ENCODE assay signal across 8 cellular contexts in the genomic region with DNA sequence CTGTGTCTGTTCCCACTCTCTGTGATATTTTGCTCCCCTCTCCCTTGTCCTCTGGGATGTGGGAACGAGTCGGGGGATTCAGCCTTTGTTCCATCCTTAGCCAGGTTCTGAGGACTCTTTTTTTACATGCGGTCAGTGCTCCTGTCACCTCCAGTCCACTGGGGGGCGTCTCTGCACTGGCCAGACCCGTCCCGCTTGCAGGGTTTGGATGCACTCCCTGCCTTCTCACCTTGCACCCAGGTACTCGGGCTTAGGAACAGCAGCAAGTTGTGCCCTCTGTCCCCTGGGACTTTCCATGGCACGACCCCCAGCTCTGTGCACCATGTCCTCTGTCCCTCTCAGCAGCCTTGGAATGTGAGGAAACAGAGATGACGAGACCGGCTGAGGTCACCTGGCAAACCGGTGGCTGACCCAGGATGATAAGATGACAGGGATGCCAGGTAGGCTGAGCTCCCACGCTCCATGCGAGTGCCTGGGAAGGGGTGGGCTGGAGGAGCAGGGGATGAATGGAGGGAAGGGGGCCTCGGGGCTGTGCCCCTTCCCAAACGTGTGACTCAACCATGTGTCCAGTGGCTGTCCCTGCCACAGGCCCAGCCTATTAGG. TPM values are rescaled to one million over a fixed set of nuclear protein-coding genes. Genes with fewer than 3 reads are reported as not detected.
DNase-seq lines count a peak whose midpoint lies in the region; ATAC-seq lines count a peak whose summit lies in the region.

No MANE protein-coding gene starts in this region.

- no peak overlapping the region for H3K27ac ChIP-seq in CD4-positive, alpha-beta memory T cell (ENCODE audit: low read depth, low read length)
- no peak overlapping the region for H3K27ac ChIP-seq in iPS-20b (ENCODE audit: low read length)

- intact Hi-C loops in CD4-positive, alpha-beta memory T cell (cut with micrococcal nuclease): loop anchor here (1.0 kb wide), 2 partner anchors 125 to 130 kb away; no protein-coding TSS in a partner anchor

- no peaks in the 10 kb centered on the region for H3K4me1 ChIP-seq in CD4-positive, alpha-beta memory T cell (ENCODE audit: insufficient read depth, low read length)
- H3K4me1 ChIP-seq in iPS-20b (ENCODE audit: insufficient read depth, low read length): no peaks in the 10 kb centered on the region; the same call in 1 of the 2 replicates

- no peak overlapping the region for H3K9ac ChIP-seq in iPS-20b (ENCODE audit: low read depth, low read length)

- no peak overlapping the region for H3K27ac Mint-ChIP-seq in CD4-positive, alpha-beta memory T cell

- POLR2A ChIA-PET in CD4-positive, alpha-beta memory T cell (lab: Charles Lee; ENCODE audit: partially characterized antibody): no interaction called here

- in situ Hi-C loops in SK-MEL-5 (cut with HindIII; ENCODE audit: low pct_unique_long_range_greater_than_20kb, low sequenced_read_pairs): no loop called here

- no peak overlapping the region for H3K4me3 ChIP-seq in CD4-positive, alpha-beta memory T cell (ENCODE audit: low read length in 2 of 2)
- H3K4me3 ChIP-seq in iPS-20b (ENCODE audit: low read length): peak overlapping the region; percentile 38; the same call in 1 of the 2 replicates

- DNase-seq in CD4-positive, alpha-beta memory T cell: peak in 4 of 5 donors; percentile 28 to 43 (median 37)
- DNase-seq in HT-29 (ENCODE audit: low spot score) (peak; percentile 43), SK-MEL-5 (ENCODE audit: low read depth, low spot score) (peak; percentile 61), amniotic epithelial cell (ENCODE audit: low read depth) (peak; percentile 16), OCI-M2 (lab: John Stamatoyannopoulos, UW; ENCODE audit: unreplicated experiment) (no peak)
- peak; percentile 38 to 44 for DNase-seq in stimulated activated CD4-positive, alpha-beta T cell treated with anti-CD3 and anti-CD28 coated beads, Interleukin-2, amount 100 ng/mL, for 48 hours

- no peaks in the 10 kb centered on the region for H3K27me3 ChIP-seq in CD4-positive, alpha-beta memory T cell (ENCODE audit: insufficient read depth, low read length)
- H3K27me3 ChIP-seq in iPS-20b (ENCODE audit: insufficient read depth, low read length): no peaks in the 10 kb centered on the region

- ATAC-seq in HG02798 (IDR thresholded peaks at IDR 0.05; ENCODE audit: poor library complexity, unreplicated experiment): no peak

- no peaks in the 10 kb centered on the region for H3K36me3 Mint-ChIP-seq in CD4-positive, alpha-beta memory T cell

- H3K27me3 Mint-ChIP-seq in CD4-positive, alpha-beta memory T cell: peaks cover 13 to 25% of the 10 kb centered on the region in 2 donors

- CTCF ChIA-PET in CD4-positive, alpha-beta memory T cell (lab: Charles Lee; ENCODE audit: partially characterized antibody): interaction anchor here (0.8 to 2.9 kb wide), 8 partner anchors 9 to 130 kb away, joined by 3 to 12 read pairs (median 4); no protein-coding TSS in a partner anchor

- no peaks in the 10 kb centered on the region for H3K36me3 ChIP-seq in CD4-positive, alpha-beta memory T cell (ENCODE audit: insufficient read depth, low read length)
- no peaks in the 10 kb centered on the region for H3K36me3 ChIP-seq in iPS-20b (ENCODE audit: insufficient read depth, low read depth, low read length)

- H3K9me3 Mint-ChIP-seq in CD4-positive, alpha-beta memory T cell: no peaks in the 10 kb centered on the region

- no peaks in the 10 kb centered on the region for H3K9me3 ChIP-seq in CD4-positive, alpha-beta memory T cell (ENCODE audit: control insufficient read depth in 1 of 2, low read length in 2 of 2)
- H3K9me3 ChIP-seq in iPS-20b (ENCODE audit: insufficient read depth, low read depth, low read length): no peaks in the 10 kb centered on the region

- H3K4me1 Mint-ChIP-seq in CD4-positive, alpha-beta memory T cell: peaks cover 0 to 4% (median 0%) of the 10 kb centered on the region in 4 donors

- no peak overlapping the region for H3K4me3 Mint-ChIP-seq in CD4-positive, alpha-beta memory T cell

RNA-seq across cellular contexts. Expression of a gene that starts 27.3 kb away (rescaled TPM):
- under 1 TPM in 1 of 2 experiments, not detected in 1; 0.06 TPM for total RNA-seq in CD4-positive, alpha-beta memory T cell
- polyA plus RNA-seq in CD4-positive, alpha-beta memory T cell: not detected
- total RNA-seq in HT-29 (2014; rRNA removed; shearing (Covaris generic)): not detected in 2 replicates
- total RNA-seq in SK-MEL-5 (2014; rRNA removed; shearing (Covaris generic)): not detected in 2 replicates
- polyA plus RNA-seq in SK-MEL-5 (2015; cell fraction: cytosol; rRNA removed): not detected in 2 replicates
- polyA plus RNA-seq in SK-MEL-5 (2015; cell fraction: nucleus; rRNA removed): not detected in 2 replicates
